In genomic region chr20:32336918-32337347, GRCh38 we compare ENCODE assay signal across 8 cellular contexts. TPM values are rescaled to one million over a fixed set of nuclear protein-coding genes. Genes with fewer than 3 reads are reported as not detected.
A peak's percentile ranks its signal among the peaks of the same experiment; 100 is the strongest.
DNase-seq lines count a peak whose midpoint lies in the region; ATAC-seq and TF ChIP-seq lines count a peak whose summit lies in the region.

No MANE protein-coding gene starts in this region.

- CTCF ChIA-PET in Caco-2 (lab: Charles Lee) = no interaction called here
- CTCF ChIA-PET in IMR-90 (lab: Yijun Ruan, JAX) = interaction anchor here (0.8 to 1.0 kb wide), 2 partner anchors 10 to 48 kb away, joined by 3 read pairs; no protein-coding TSS in a partner anchor

- H3K4me1 Mint-ChIP-seq in Caco-2 (ENCODE audit: low read depth, unreplicated experiment) (peaks cover 16% of the 10 kb centered on the region), glutamatergic neuron (ENCODE audit: low read depth, unreplicated experiment) (peaks cover 2% of the 10 kb centered on the region)

- peaks cover 8% of the 10 kb centered on the region; the same call in 1 of the 2 replicates for H3K4me1 ChIP-seq in Caco-2
- H3K4me1 ChIP-seq in IMR-90 (ENCODE audit: control insufficient read depth, insufficient read depth, low read length) = peaks cover 4% of the 10 kb centered on the region

- H3K4me3 Mint-ChIP-seq in Caco-2 (ENCODE audit: unreplicated experiment) (no peak overlapping the region), glutamatergic neuron (ENCODE audit: unreplicated experiment) (no peak overlapping the region)

- no peak overlapping the region for H4K5ac ChIP-seq in IMR-90 (ENCODE audit: low read depth, low read length)

- H2BK20ac ChIP-seq in IMR-90 (ENCODE audit: low read depth, low read length) = no peak overlapping the region

- H3K4me3 ChIP-seq in Caco-2 (ENCODE audit: low read depth, low read length) (no peak overlapping the region), IMR-90 (ENCODE audit: insufficient read depth, low read depth, low read length) (no peak overlapping the region)

- no peak overlapping the region for H3K9ac ChIP-seq in IMR-90 (ENCODE audit: low read depth, low read length)

- TF ChIP-seq CTCF in Caco-2 (IDR thresholded peaks at IDR 0.05; ENCODE audit: insufficient read depth in 1 of 2, low read depth in 1 of 2, low read length in 1 of 2, severe bottlenecking in 1 of 2, unreplicated experiment in 1 of 2) = peak; percentile 93 to 95
- TF ChIP-seq CTCF in IMR-90 (conservative IDR thresholded peaks at IDR 0.05; ENCODE audit: low read depth, low read length) = peak; percentile 69
- peak; percentile 82 for TF ChIP-seq CTCF in glutamatergic neuron (IDR thresholded peaks at IDR 0.05; ENCODE audit: partially characterized antibody, unreplicated experiment)

- no peak overlapping the region for H2BK5ac ChIP-seq in IMR-90 (ENCODE audit: low read depth, low read length, poor library complexity, severe bottlenecking)

- H3K27ac Mint-ChIP-seq in Caco-2 (ENCODE audit: unreplicated experiment) (no peak overlapping the region), glutamatergic neuron (ENCODE audit: unreplicated experiment) (no peak overlapping the region)

- H3K27ac ChIP-seq in IMR-90 (ENCODE audit: insufficient read depth, low read length) = no peak overlapping the region

- no peak overlapping the region for H3K4me2 ChIP-seq in IMR-90 (ENCODE audit: low read depth, low read length)

- no peak overlapping the region for H3K4ac ChIP-seq in IMR-90 (ENCODE audit: low read depth, low read length)

- intact Hi-C loops in Caco-2 (cut with micrococcal nuclease; ENCODE audit: unreplicated experiment) = loop anchor here (1.0 to 5.0 kb wide), 4 partner anchors 21 to 315 kb away; partner anchors contain the start of gene ASXL1
- intact Hi-C loops in IMR-90 (cut with micrococcal nuclease) = loop anchor here (1.0 to 5.0 kb wide), 3 partner anchors 100 to 315 kb away; no protein-coding TSS in a partner anchor
- intact Hi-C loops in head of caudate nucleus (cut with DNase I) = no loop called here

- H3K36me3 ChIP-seq in Caco-2 (ENCODE audit: control insufficient read depth, insufficient read depth, low read length) = peaks cover 2% of the 10 kb centered on the region
- H3K36me3 ChIP-seq in IMR-90 (ENCODE audit: control insufficient read depth, insufficient read depth, low read length) = peaks cover 1% of the 10 kb centered on the region

- no peak overlapping the region for H3K56ac ChIP-seq in IMR-90 (ENCODE audit: extremely low read depth, insufficient read depth, low read length)

- H2AK5ac ChIP-seq in IMR-90 (ENCODE audit: low read depth, low read length) = no peak overlapping the region

- peaks cover 11% of the 10 kb centered on the region for H3K9me1 ChIP-seq in IMR-90 (ENCODE audit: insufficient read depth, low read length)

- peaks cover 2% of the 10 kb centered on the region for H3K9me3 Mint-ChIP-seq in Caco-2 (ENCODE audit: unreplicated experiment)
- H3K9me3 Mint-ChIP-seq in glutamatergic neuron (ENCODE audit: unreplicated experiment) = no peaks in the 10 kb centered on the region

- DNase-seq in Caco-2 (peak in 1 of 2 experiments; percentile 78), IMR-90 (peak; percentile 54), SW480 (ENCODE audit: low spot score) (peak; percentile 60), glutamatergic neuron (no peak), superior temporal gyrus (ENCODE audit: extremely low spot score) (peak; percentile 57), amniotic stem cell (lab: John Stamatoyannopoulos, UW) (no peak), head of caudate nucleus (no peak)

- TF ChIP-seq POLR2A in IMR-90 (IDR thresholded peaks at IDR 0.05; ENCODE audit: low read depth, low read length) = no peak

- dilution Hi-C loops in IMR-90 (cut with HindIII; ENCODE audit: low sequenced_read_pairs, unreplicated experiment) = no loop called here

- H3K36me3 Mint-ChIP-seq in Caco-2 (ENCODE audit: insufficient read depth, unreplicated experiment) (peaks cover 15% of the 10 kb centered on the region), glutamatergic neuron (ENCODE audit: unreplicated experiment) (no peaks in the 10 kb centered on the region)

- TF ChIP-seq RAD21 in IMR-90 (IDR thresholded peaks at IDR 0.05; ENCODE audit: low read length) = peak; percentile 72

- no peak overlapping the region for H4K91ac ChIP-seq in IMR-90 (ENCODE audit: insufficient read depth, low read depth, low read length)

- H3K9me3 ChIP-seq in Caco-2 (no peaks in the 10 kb centered on the region), IMR-90 (ENCODE audit: control insufficient read depth, insufficient read depth, low read length) (no peaks in the 10 kb centered on the region)

- no peak overlapping the region for H2BK15ac ChIP-seq in IMR-90 (ENCODE audit: low read depth, low read length)

- no peak overlapping the region for H4K8ac ChIP-seq in IMR-90 (ENCODE audit: low read depth in 2 of 2, low read length in 2 of 2)

- no peak overlapping the region for H3K23ac ChIP-seq in IMR-90 (ENCODE audit: low read depth, low read length)

- ATAC-seq in IMR-90 (ENCODE audit: low read depth) (peak; percentile 91), HG03097 (IDR thresholded peaks at IDR 0.05; ENCODE audit: low FRiP score, unreplicated experiment) (no peak)

- H3K18ac ChIP-seq in IMR-90 (ENCODE audit: low read depth, low read length) = no peak overlapping the region

- H2BK120ac ChIP-seq in IMR-90 (ENCODE audit: low read depth, low read length) = no peak overlapping the region

- H4K20me1 ChIP-seq in IMR-90 (ENCODE audit: insufficient read depth, low read length) = no peaks in the 10 kb centered on the region

- H3K79me1 ChIP-seq in IMR-90 (ENCODE audit: low read depth in 1 of 2, low read length in 2 of 2) = peaks cover 0 to 5% of the 10 kb centered on the region in 2 experiments; a peak in 2 of 4 replicates

- POLR2A ChIA-PET in Caco-2 (lab: Charles Lee) (no interaction called here), IMR-90 (lab: Charles Lee; ENCODE audit: unreplicated experiment) (no interaction called here)

- no peak overlapping the region for H2AFZ ChIP-seq in IMR-90 (replicated peaks; ENCODE audit: low read length, poor library complexity)

- WGBS in IMR-90 (ENCODE audit: extremely low coverage in 2 of 2, insufficient read length in 1 of 2), 2 experiments = no CpG with 5 or more reads among the region's 5 CpGs

- H3K27me3 Mint-ChIP-seq in Caco-2 (ENCODE audit: insufficient read depth, unreplicated experiment) (no peaks in the 10 kb centered on the region), glutamatergic neuron (ENCODE audit: unreplicated experiment) (peaks cover 2% of the 10 kb centered on the region)

- H2AK9ac ChIP-seq in IMR-90 (replicated peaks; ENCODE audit: low read depth, low read length, poor library complexity) = no peak overlapping the region

- BruUV-seq in Caco-2 (replicated peaks; lab: Mats Ljungman, UMichigan) (no TSS peak), IMR-90 (replicated peaks; lab: Mats Ljungman, UMichigan) (no TSS peak)

- H3K27me3 ChIP-seq in Caco-2 (replicated peaks; ENCODE audit: control insufficient read depth, insufficient read depth, low read length) (no peaks in the 10 kb centered on the region), IMR-90 (ENCODE audit: control insufficient read depth, insufficient read depth, low read length) (no peaks in the 10 kb centered on the region)

- in situ Hi-C loops in IMR-90 (cut with MboI; ENCODE audit: low sequenced_read_pairs) = no loop called here

- no peak overlapping the region for H3K14ac ChIP-seq in IMR-90 (replicated peaks; ENCODE audit: low read depth, low read length)

TF ChIP-seq in IMR-90, 13 proteins besides CTCF, POLR2A, EP300 and RAD21 (continues in another document):
- TF ChIP-seq BHLHE40 (IDR thresholded peaks at IDR 0.05; ENCODE audit: low read depth, low read length) (no peak), FOS (IDR thresholded peaks at IDR 0.05; ENCODE audit: low read depth, low read length) (no peak), RCOR1 (IDR thresholded peaks at IDR 0.05; ENCODE audit: insufficient replicate concordance, low read length) (no peak), RFX5 (IDR thresholded peaks at IDR 0.05; ENCODE audit: low read depth, low read length) (no peak), ELK1 (IDR thresholded peaks at IDR 0.05; ENCODE audit: borderline replicate concordance, low read depth, low read length) (no peak), CHD1 (IDR thresholded peaks at IDR 0.05; ENCODE audit: low read depth, low read length) (no peak), SMC3 (IDR thresholded peaks at IDR 0.05; ENCODE audit: low read depth, low read length) (peak; percentile 73), USF2 (IDR thresholded peaks at IDR 0.05; ENCODE audit: low read depth, low read length) (no peak), MAZ (IDR thresholded peaks at IDR 0.05; ENCODE audit: borderline replicate concordance, low read depth, low read length) (no peak), CEBPB (IDR thresholded peaks at IDR 0.05; ENCODE audit: low read depth, low read length) (0 out of 2 replicates have a peak, but pooled peaks have one; percentile 4), MAFK (IDR thresholded peaks at IDR 0.05; ENCODE audit: low read depth, low read length) (no peak)

RNA-seq across cellular contexts. Expression of gene ASXL1, which starts 21.2 kb away (rescaled TPM):
- total RNA-seq in Caco-2 (2022) = 226 and 233 TPM in 2 replicates
- 29.9 and 33.3 TPM in 2 replicates for total RNA-seq in IMR-90 (2012; rRNA removed)
- 35.2 and 37.1 TPM in 2 replicates for polyA plus RNA-seq in IMR-90 (2012; rRNA removed)
- polyA plus RNA-seq in IMR-90 (2012; cell fraction: cytosol; rRNA removed) = 14.9 and 24.1 TPM in 2 replicates
- polyA plus RNA-seq in IMR-90 (2012; cell fraction: nucleus; rRNA removed; ENCODE audit: low replicate concordance) = 156 and 211 TPM in 2 replicates
- total RNA-seq in glutamatergic neuron (ENCODE audit: unreplicated experiment) = 85.1 TPM

RNA-seq across cellular contexts. Expression of gene KIF3B, which starts 59.5 kb away (rescaled TPM):
- 49.0 and 50.0 TPM in 2 replicates for total RNA-seq in Caco-2 (2022)
- 25.3 and 28.1 TPM in 2 replicates for total RNA-seq in IMR-90 (2012; rRNA removed)
- 15.8 and 17.1 TPM in 2 replicates for polyA plus RNA-seq in IMR-90 (2012; rRNA removed)
- polyA plus RNA-seq in IMR-90 (2012; cell fraction: cytosol; rRNA removed) = 6.9 and 13.8 TPM in 2 replicates
- polyA plus RNA-seq in IMR-90 (2012; cell fraction: nucleus; rRNA removed; ENCODE audit: low replicate concordance) = 3.4 and 10.0 TPM in 2 replicates
- 55.3 TPM for total RNA-seq in glutamatergic neuron (ENCODE audit: unreplicated experiment)

Comparison
In these comparisons a context has a peak if more than half of its experiments do, and no peak if none do; other contexts are left out.
1. DNase-seq: peak in IMR-90 (single experiment), SW480 (single experiment) and superior temporal gyrus (single experiment); none in glutamatergic neuron (single experiment), amniotic stem cell (single experiment) and head of caudate nucleus (0 of 42).
2. Peak in every context shown above with its lines, with median percentiles within 50 percentile points of each other: CTCF ChIP-seq.